In genomic region chr1:83998599-83999315, GRCh38 we compare ENCODE assay signal across 8 cellular contexts. TPM values are rescaled to one million over a fixed set of nuclear protein-coding genes. Genes with fewer than 3 reads are reported as not detected.
DNase-seq lines count a peak whose midpoint lies in the region; ATAC-seq, FAIRE-seq and TF ChIP-seq lines count a peak whose summit lies in the region.

A gene with protein sequence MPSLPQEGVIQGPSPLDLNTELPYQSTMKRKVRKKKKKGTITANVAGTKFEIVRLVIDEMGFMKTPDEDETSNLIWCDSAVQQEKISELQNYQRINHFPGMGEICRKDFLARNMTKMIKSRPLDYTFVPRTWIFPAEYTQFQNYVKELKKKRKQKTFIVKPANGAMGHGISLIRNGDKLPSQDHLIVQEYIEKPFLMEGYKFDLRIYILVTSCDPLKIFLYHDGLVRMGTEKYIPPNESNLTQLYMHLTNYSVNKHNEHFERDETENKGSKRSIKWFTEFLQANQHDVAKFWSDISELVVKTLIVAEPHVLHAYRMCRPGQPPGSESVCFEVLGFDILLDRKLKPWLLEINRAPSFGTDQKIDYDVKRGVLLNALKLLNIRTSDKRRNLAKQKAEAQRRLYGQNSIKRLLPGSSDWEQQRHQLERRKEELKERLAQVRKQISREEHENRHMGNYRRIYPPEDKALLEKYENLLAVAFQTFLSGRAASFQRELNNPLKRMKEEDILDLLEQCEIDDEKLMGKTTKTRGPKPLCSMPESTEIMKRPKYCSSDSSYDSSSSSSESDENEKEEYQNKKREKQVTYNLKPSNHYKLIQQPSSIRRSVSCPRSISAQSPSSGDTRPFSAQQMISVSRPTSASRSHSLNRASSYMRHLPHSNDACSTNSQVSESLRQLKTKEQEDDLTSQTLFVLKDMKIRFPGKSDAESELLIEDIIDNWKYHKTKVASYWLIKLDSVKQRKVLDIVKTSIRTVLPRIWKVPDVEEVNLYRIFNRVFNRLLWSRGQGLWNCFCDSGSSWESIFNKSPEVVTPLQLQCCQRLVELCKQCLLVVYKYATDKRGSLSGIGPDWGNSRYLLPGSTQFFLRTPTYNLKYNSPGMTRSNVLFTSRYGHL (minus strand): TSS chr1:83999132. CDS start chr1:83952211, 46,921 bp downstream.

- H3K27me3 ChIP-seq in dorsolateral prefrontal cortex (peaks cover 0 to 3% (median 0%) of the 10 kb centered on the region in 45 donors), lung (ENCODE audit: control insufficient read depth, insufficient read depth) (no peaks in the 10 kb centered on the region)

- TF ChIP-seq EP300 in A549 (IDR thresholded peaks at IDR 0.05): no peak

- H3K4me2 ChIP-seq in A549: peak within 1 kb of the TSS; percentile 91

- DNase-seq in A549 (ENCODE audit: low read depth in 1 of 2, low spot score in 1 of 2) (peak; percentile 33 to 70), NCI-H345 (lab: John Stamatoyannopoulos, UW) (peak; percentile 92), dorsolateral prefrontal cortex (peak; percentile 83 to 95 (median 90)), lung (ENCODE audit: low spot score) (peak; percentile 77)
- DNase-seq in activated CD4-positive, alpha-beta T cell treated with anti-CD3 and anti-CD28 coated beads, Interleukin-2, amount 10 ng/mL, durations not matched to agents 7 days and 5 days: peak; percentile 63
- DNase-seq in stimulated activated CD4-positive, alpha-beta T cell treated with anti-CD3 and anti-CD28 coated beads, TNF-alpha, amount 100 ng/mL, for 1 hour (ENCODE audit: low read depth in 3 of 3, low spot score in 1 of 3): peak in 2 of 3 donors; percentile 0 to 29

- H3K27ac ChIP-seq in A549: peak within 1 kb of the TSS; percentile 89 to 95
- peak within 1 kb of the TSS; percentile 81 to 100 (median 98) for H3K27ac ChIP-seq in dorsolateral prefrontal cortex
- peak within 1 kb of the TSS in 1 of 2 donors; percentile 81 for H3K27ac ChIP-seq in lung (ENCODE audit: low read depth in 1 of 2, low read length in 1 of 2)

- intact Hi-C loops in dorsolateral prefrontal cortex (cut with DNase I): loop anchor here (2.0 to 5.0 kb wide), 3 partner anchors 38 to 124 kb away; no protein-coding TSS in a partner anchor

- no peak for FAIRE-seq in A549 (lab: Jason Lieb, UNC)

- H3K27me3 Mint-ChIP-seq in activated CD4-positive, alpha-beta T cell treated with anti-CD3 and anti-CD28 coated beads, Interleukin-2, amount 10 ng/mL, durations not matched to agents 7 days and 5 days: peaks cover 72% of the 10 kb centered on the region

- H3K4me3 ChIP-seq in A549: peak within 1 kb of the TSS; percentile 77
- H3K4me3 ChIP-seq in dorsolateral prefrontal cortex: peak within 1 kb of the TSS; percentile 40 to 98 (median 90)
- peak within 1 kb of the TSS; percentile 62 for H3K4me3 ChIP-seq in lung

- H3K4me1 Mint-ChIP-seq in activated CD4-positive, alpha-beta T cell treated with anti-CD3 and anti-CD28 coated beads, Interleukin-2, amount 10 ng/mL, durations not matched to agents 7 days and 5 days: peaks cover 16% of the 10 kb centered on the region

- H3K4me3 Mint-ChIP-seq in activated CD4-positive, alpha-beta T cell treated with anti-CD3 and anti-CD28 coated beads, Interleukin-2, amount 10 ng/mL, durations not matched to agents 7 days and 5 days: peak within 1 kb of the TSS; percentile 80

- H3K27ac Mint-ChIP-seq in activated CD4-positive, alpha-beta T cell treated with anti-CD3 and anti-CD28 coated beads, Interleukin-2, amount 10 ng/mL, durations not matched to agents 7 days and 5 days: peak within 1 kb of the TSS; percentile 82

- no peaks in the 10 kb centered on the region for H3K36me3 ChIP-seq in lung (ENCODE audit: control insufficient read depth in 2 of 2, insufficient read depth in 2 of 2, low read length in 2 of 2)

- TF ChIP-seq POLR2A in A549 (IDR thresholded peaks at IDR 0.05; ENCODE audit: low read length): peak; percentile 29

- TF ChIP-seq CTCF in A549 (IDR thresholded peaks at IDR 0.05): no peak
- peak in 2 of 56 donors; percentile 2 to 15 for TF ChIP-seq CTCF in dorsolateral prefrontal cortex (IDR thresholded peaks at IDR 0.05 in 54 of 56, conservative IDR thresholded peaks at IDR 0.05 in 2 of 56; ENCODE audit: low read depth in 1 of 56, partially characterized antibody in 56 of 56)
- TF ChIP-seq CTCF in lung (IDR thresholded peaks at IDR 0.05; ENCODE audit: control extremely low read depth, extremely low read depth): no peak

- H3K9me3 Mint-ChIP-seq in activated CD4-positive, alpha-beta T cell treated with anti-CD3 and anti-CD28 coated beads, Interleukin-2, amount 10 ng/mL, durations not matched to agents 7 days and 5 days: no peaks in the 10 kb centered on the region

- no peaks in the 10 kb centered on the region for H3K36me3 Mint-ChIP-seq in activated CD4-positive, alpha-beta T cell treated with anti-CD3 and anti-CD28 coated beads, Interleukin-2, amount 10 ng/mL, durations not matched to agents 7 days and 5 days (ENCODE audit: low read depth)

- H3K9me3 ChIP-seq in A549 (no peaks in the 10 kb centered on the region), lung (ENCODE audit: control insufficient read depth in 2 of 2, insufficient read depth in 1 of 2, low read length in 1 of 2) (no peaks in the 10 kb centered on the region)

- TF ChIP-seq RAD21 in A549 (conservative IDR thresholded peaks at IDR 0.05 in 1 of 2, IDR thresholded peaks at IDR 0.05 in 1 of 2): 0 out of 5 replicates have a peak, but pooled peaks of 1 of the 2 experiments have one; percentile 10

- POLR2A ChIA-PET in A549 (lab: Yijun Ruan, JAX): interaction anchor here (0.8 to 1.1 kb wide), 2 partner anchors 79 to 255 kb away, joined by 3 read pairs; no protein-coding TSS in a partner anchor
- POLR2A ChIA-PET in activated CD4-positive, alpha-beta T cell treated with anti-CD3 and anti-CD28 coated beads, Interleukin-2, amount 10 ng/mL, durations not matched to agents 7 days and 5 days (lab: Charles Lee): interaction anchor here (0.6 to 0.7 kb wide), 2 partner anchors 147 to 1667 kb away, joined by 3 to 4 read pairs; no protein-coding TSS in a partner anchor

- ATAC-seq in A549 (peak; percentile 90 to 92), GM18907 (IDR thresholded peaks at IDR 0.05; ENCODE audit: unreplicated experiment) (peak; percentile 92), HG03108 (IDR thresholded peaks at IDR 0.05; ENCODE audit: unreplicated experiment) (peak; percentile 85), lung (ENCODE audit: insufficient read depth, low FRiP score) (peak; percentile 91)

- H3K4me1 ChIP-seq in A549 (0 out of 3 replicates have a peak, but pooled peaks cover 9% of the 10 kb centered on the region), lung (ENCODE audit: control insufficient read depth in 2 of 2, insufficient read depth in 2 of 2, low read length in 2 of 2) (peaks cover 0 to 2% of the 10 kb centered on the region in 2 donors)

- CTCF ChIA-PET in A549 (lab: Yijun Ruan, JAX): interaction anchor here (1.1 kb wide), 1 partner anchor 124 kb away, joined by 4 read pairs; no protein-coding TSS in a partner anchor
- CTCF ChIA-PET in activated CD4-positive, alpha-beta T cell treated with anti-CD3 and anti-CD28 coated beads, Interleukin-2, amount 10 ng/mL, durations not matched to agents 7 days and 5 days (lab: Charles Lee): interaction anchor here (0.7 to 1.0 kb wide), 2 partner anchors 14 to 44 kb away, joined by 3 read pairs; no protein-coding TSS in a partner anchor

- WGBS in A549 (ENCODE audit: missing lambda C conversion rate): 7% methylated on average over 6 of the region's 66 CpGs
- 1% methylated on average over 42 to 66 of the region's 66 CpGs for WGBS in lung, 2 donors

TF ChIP-seq in A549, 52 proteins besides CTCF, POLR2A, EP300 and RAD21 (continues in another document):
- TF ChIP-seq REST (IDR thresholded peaks at IDR 0.05) (no peak), PBX3 (IDR thresholded peaks at IDR 0.05) (no peak)

RNA-seq across cellular contexts. Expression of the gene that starts here (rescaled TPM):
- polyA plus RNA-seq in A549 (2011; rRNA removed): 5.7 and 6.1 TPM in 2 replicates
- 0.89 and 1.1 TPM in 2 replicates for polyA plus RNA-seq in A549 (2012; cell fraction: cytosol; rRNA removed)
- 0.81 and 1.5 TPM in 2 replicates for polyA plus RNA-seq in A549 (2012; cell fraction: nucleus; rRNA removed)
- polyA plus RNA-seq in A549 (2017; fragmentation: RNase III; extraction: RNeasy Plus Mini Kit Qiagen cat#74134 plus additional on column Dnase treatment): 1.6 to 2.3 TPM (median 1.8 TPM) in 3 replicates
- polyA minus RNA-seq in A549 (2011; rRNA and poly(A)+ RNA removed): 2.4 and 2.7 TPM in 2 replicates
- total RNA-seq in activated CD4-positive, alpha-beta T cell treated with anti-CD3 and anti-CD28 coated beads, Interleukin-2, amount 10 ng/mL, durations not matched to agents 7 days and 5 days: 1 to 10 TPM; 4.1 to 4.2 TPM
- total RNA-seq in dorsolateral prefrontal cortex: 100 to 1,000 TPM; 130 to 401 (median 226) TPM
- total RNA-seq in lung: 10 to 100 TPM; 11.8 to 13.8 TPM
- 1 to 10 TPM; 1.4 to 6.4 TPM for polyA plus RNA-seq in lung

Comparison
In these comparisons a context has a peak if more than half of its experiments do, and no peak if none do; other contexts are left out.
1. RNA of the gene that starts here (total RNA-seq): 130 to 401 TPM in dorsolateral prefrontal cortex; 11.8 to 13.8 TPM in lung and 4.1 to 4.2 TPM in activated CD4-positive, alpha-beta T cell treated with anti-CD3 and anti-CD28 coated beads, Interleukin-2, amount 10 ng/mL, durations not matched to agents 7 days and 5 days; every median in the first group is over 4 times any median in the second.
2. DNase-seq: peak in every context shown above with its lines; median percentile 92 in NCI-H345; 90 in dorsolateral prefrontal cortex; 77 in lung; 63 in activated CD4-positive, alpha-beta T cell treated with anti-CD3 and anti-CD28 coated beads, Interleukin-2, amount 10 ng/mL, durations not matched to agents 7 days and 5 days; 52 in A549; 14 in stimulated activated CD4-positive, alpha-beta T cell treated with anti-CD3 and anti-CD28 coated beads, TNF-alpha, amount 100 ng/mL, for 1 hour.
3. Peak in every context shown above with its lines, with median percentiles within 50 percentile points of each other: ATAC-seq and H3K4me3 ChIP-seq.